In genomic region chr6:111709615-111710398, GRCh38 we compare ENCODE assay signal across 8 cellular contexts.
DNase-seq lines count a peak whose midpoint lies in the region; ATAC-seq and TF ChIP-seq lines count a peak whose summit lies in the region.

No MANE protein-coding gene starts in this region.

- no peak overlapping the region for H3K4me3 ChIP-seq in CD8-positive, alpha-beta T cell (ENCODE audit: low read depth, low read length)
- H3K4me3 ChIP-seq in endocrine pancreas (ENCODE audit: control insufficient read depth, insufficient read depth, low read length), result peak overlapping the region; percentile 49
- no peak overlapping the region for H3K4me3 ChIP-seq in mucosa of descending colon

- peak overlapping the region; percentile 85 for H3K27ac Mint-ChIP-seq in CD8-positive, alpha-beta T cell
- peak overlapping the region; percentile 59 for H3K27ac Mint-ChIP-seq in activated CD4-positive, alpha-beta memory T cell treated with anti-CD3 and anti-CD28 coated beads, Interleukin-2, amount 10 ng/mL, durations not matched to agents 7 days and 5 days

- H3K36me3 Mint-ChIP-seq in CD8-positive, alpha-beta T cell, result peaks cover 74% of the 10 kb centered on the region
- peaks cover 56% of the 10 kb centered on the region for H3K36me3 Mint-ChIP-seq in activated CD4-positive, alpha-beta memory T cell treated with anti-CD3 and anti-CD28 coated beads, Interleukin-2, amount 10 ng/mL, durations not matched to agents 7 days and 5 days (ENCODE audit: low read depth)

- H3K4me3 Mint-ChIP-seq in CD8-positive, alpha-beta T cell, result no peak overlapping the region
- peak overlapping the region; percentile 8 for H3K4me3 Mint-ChIP-seq in activated CD4-positive, alpha-beta memory T cell treated with anti-CD3 and anti-CD28 coated beads, Interleukin-2, amount 10 ng/mL, durations not matched to agents 7 days and 5 days

- no peaks in the 10 kb centered on the region for H3K27me3 Mint-ChIP-seq in CD8-positive, alpha-beta T cell (ENCODE audit: low read depth)
- no peaks in the 10 kb centered on the region for H3K27me3 Mint-ChIP-seq in activated CD4-positive, alpha-beta memory T cell treated with anti-CD3 and anti-CD28 coated beads, Interleukin-2, amount 10 ng/mL, durations not matched to agents 7 days and 5 days

- no peak overlapping the region for H3K9ac ChIP-seq in endocrine pancreas (ENCODE audit: control insufficient read depth, insufficient read depth, low read length)

- POLR2A ChIA-PET in CD8-positive, alpha-beta T cell (lab: Charles Lee), result interaction anchor here (0.6 to 1.9 kb wide), 19 partner anchors 12 to 336 kb away, joined by 3 to 9 read pairs (median 4); partner anchors contain the start of gene FYN
- POLR2A ChIA-PET in activated CD4-positive, alpha-beta memory T cell treated with anti-CD3 and anti-CD28 coated beads, Interleukin-2, amount 10 ng/mL, durations not matched to agents 7 days and 5 days (lab: Charles Lee), result interaction anchor here (1.0 to 2.1 kb wide), 13 partner anchors 27 to 344 kb away, joined by 3 to 7 read pairs (median 3); partner anchors contain the start of genes CCN6, FYN and TRAF3IP2

- TF ChIP-seq CTCF in CD8-positive, alpha-beta T cell (IDR thresholded peaks at IDR 0.05), result peak; percentile 80
- TF ChIP-seq CTCF in mucosa of descending colon (IDR thresholded peaks at IDR 0.05), result peak; percentile 27

- peaks cover 30% of the 10 kb centered on the region for H3K4me1 ChIP-seq in CD8-positive, alpha-beta T cell (ENCODE audit: insufficient read depth, low read length)
- peaks cover 12% of the 10 kb centered on the region for H3K4me1 ChIP-seq in endocrine pancreas (ENCODE audit: control insufficient read depth, insufficient read depth, low read length)
- H3K4me1 ChIP-seq in mucosa of descending colon (ENCODE audit: low read depth), result peaks cover 25% of the 10 kb centered on the region

- no peaks in the 10 kb centered on the region for H3K9me3 Mint-ChIP-seq in CD8-positive, alpha-beta T cell
- no peaks in the 10 kb centered on the region for H3K9me3 Mint-ChIP-seq in activated CD4-positive, alpha-beta memory T cell treated with anti-CD3 and anti-CD28 coated beads, Interleukin-2, amount 10 ng/mL, durations not matched to agents 7 days and 5 days

- CTCF ChIA-PET in CD8-positive, alpha-beta T cell (lab: Charles Lee), result interaction anchor here (0.7 to 11.7 kb wide), 48 partner anchors 10 to 332 kb away, joined by 3 to 115 read pairs (median 6); no protein-coding TSS in a partner anchor
- CTCF ChIA-PET in activated CD4-positive, alpha-beta memory T cell treated with anti-CD3 and anti-CD28 coated beads, Interleukin-2, amount 10 ng/mL, durations not matched to agents 7 days and 5 days (lab: Charles Lee), result interaction anchor here (0.8 to 4.2 kb wide), 34 partner anchors 12 to 451 kb away, joined by 3 to 65 read pairs (median 5); partner anchors contain the start of gene FYN

- peaks cover 52% of the 10 kb centered on the region for H3K4me1 Mint-ChIP-seq in CD8-positive, alpha-beta T cell (ENCODE audit: low read depth)
- H3K4me1 Mint-ChIP-seq in activated CD4-positive, alpha-beta memory T cell treated with anti-CD3 and anti-CD28 coated beads, Interleukin-2, amount 10 ng/mL, durations not matched to agents 7 days and 5 days, result peaks cover 51% of the 10 kb centered on the region

- DNase-seq in CD8-positive, alpha-beta T cell, result peak; percentile 29 to 70 (median 57)
- peak; percentile 78 to 86 for DNase-seq in NCI-H526 (lab: John Stamatoyannopoulos, UW)
- peak; percentile 61 for DNase-seq in activated CD4-positive, alpha-beta memory T cell treated with anti-CD3 and anti-CD28 coated beads, Interleukin-2, amount 10 ng/mL, durations not matched to agents 7 days and 5 days
- peak in 2 of 3 donors; percentile 56 to 71 for DNase-seq in mucosa of descending colon
- peak; percentile 52 for DNase-seq in stimulated activated naive CD8-positive, alpha-beta T cell treated with anti-CD3 and anti-CD28 coated beads, Interleukin-15, Interleukin-2, amounts not matched to agents 100 U/mL and 50 U/mL, for 24 hours

- H3K36me3 ChIP-seq in CD8-positive, alpha-beta T cell (ENCODE audit: insufficient read depth, low read length), result peaks cover 26% of the 10 kb centered on the region
- H3K36me3 ChIP-seq in endocrine pancreas (ENCODE audit: control insufficient read depth, insufficient read depth, low read length), result no peaks in the 10 kb centered on the region
- no peaks in the 10 kb centered on the region for H3K36me3 ChIP-seq in mucosa of descending colon (ENCODE audit: low read depth)

- peak; percentile 83 for ATAC-seq in CD8-positive, alpha-beta T cell
- ATAC-seq in GM19328 (IDR thresholded peaks at IDR 0.05; ENCODE audit: unreplicated experiment) (peak; percentile 59), HG03469 (IDR thresholded peaks at IDR 0.05; ENCODE audit: unreplicated experiment) (peak; percentile 82), mucosa of descending colon (peak; percentile 81)
- ATAC-seq in stimulated activated naive CD8-positive, alpha-beta T cell treated with anti-CD3 and anti-CD28 coated beads, Interleukin-15, Interleukin-2, amounts not matched to agents 100 U/mL and 50 U/mL, for 24 hours, result peak; percentile 66

- intact Hi-C loops in CD8-positive, alpha-beta T cell (cut with DNase I, micrococcal nuclease), result loop anchor here (1.0 to 5.0 kb wide), 11 partner anchors 37 to 602 kb away; partner anchors contain the start of gene FYN (in 2 of the 2)
- intact Hi-C loops in mucosa of descending colon (cut with DNase I, micrococcal nuclease), result loop anchor here (2.0 to 5.0 kb wide), 3 partner anchors 287 to 332 kb away; no protein-coding TSS in a partner anchor

- no peak overlapping the region for H3K27ac ChIP-seq in CD8-positive, alpha-beta T cell (ENCODE audit: low read depth, low read length)

- H3K9me3 ChIP-seq in CD8-positive, alpha-beta T cell (ENCODE audit: low read length), result no peaks in the 10 kb centered on the region
- H3K9me3 ChIP-seq in endocrine pancreas (ENCODE audit: control insufficient read depth, low read length), result no peaks in the 10 kb centered on the region
- H3K9me3 ChIP-seq in mucosa of descending colon, result no peaks in the 10 kb centered on the region

- no peaks in the 10 kb centered on the region for H3K27me3 ChIP-seq in CD8-positive, alpha-beta T cell (ENCODE audit: insufficient read depth, low read length)
- H3K27me3 ChIP-seq in endocrine pancreas (ENCODE audit: control insufficient read depth, insufficient read depth, low read length), result no peaks in the 10 kb centered on the region
